In the genomic region with DNA sequence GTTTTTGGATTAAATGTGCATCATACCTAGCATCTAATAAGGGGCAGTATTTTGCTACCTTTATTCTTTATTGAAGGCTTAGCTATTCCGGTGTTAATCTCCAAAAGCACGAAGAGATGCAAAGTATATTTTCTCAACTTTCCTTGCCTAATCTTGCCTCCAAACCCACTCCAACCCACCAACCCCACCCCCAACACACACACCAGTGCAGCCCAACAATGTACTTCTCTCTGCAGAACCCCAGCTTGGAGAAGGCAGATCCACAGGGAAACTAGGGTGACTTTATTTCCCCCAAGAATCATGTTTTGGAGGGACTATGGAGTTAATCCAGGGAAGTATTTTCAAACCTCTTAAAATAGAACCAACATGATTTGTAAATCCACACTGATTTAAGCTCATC, we compare ENCODE assay signal across 2 cellular contexts.
TF ChIP-seq lines count a peak whose summit lies in the region.

No MANE protein-coding gene starts in this region.

TF ChIP-seq in HepG2, 621 proteins besides CTCF, POLR2A, EP300 and RAD21:
- TF ChIP-seq RXRA (CRISPR knock-in tag; IDR thresholded peaks at IDR 0.05) = no peak
- TF ChIP-seq, protein P1, sequence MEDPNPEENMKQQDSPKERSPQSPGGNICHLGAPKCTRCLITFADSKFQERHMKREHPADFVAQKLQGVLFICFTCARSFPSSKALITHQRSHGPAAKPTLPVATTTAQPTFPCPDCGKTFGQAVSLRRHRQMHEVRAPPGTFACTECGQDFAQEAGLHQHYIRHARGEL (CRISPR knock-in tag; IDR thresholded peaks at IDR 0.05) = no peak
- TF ChIP-seq ZBTB49 (CRISPR knock-in tag; IDR thresholded peaks at IDR 0.05; ENCODE audit: borderline replicate concordance) = no peak
- TF ChIP-seq NKX3-1 (CRISPR knock-in tag; IDR thresholded peaks at IDR 0.05) = no peak
- no peak for TF ChIP-seq SOX5 (CRISPR knock-in tag; IDR thresholded peaks at IDR 0.05; ENCODE audit: borderline replicate concordance)
- TF ChIP-seq RBM22 (optimal IDR thresholded peaks at IDR 0.05; ENCODE audit: low read length) = peak; percentile 72
- TF ChIP-seq POLR2AphosphoS5 (IDR thresholded peaks at IDR 0.05; ENCODE audit: low read depth, low read length) = peak; percentile 11; the same call in 1 of the 2 replicates
- no peak for TF ChIP-seq ZNF44 (CRISPR knock-in tag; IDR thresholded peaks at IDR 0.05)
- TF ChIP-seq RFX1 (IDR thresholded peaks at IDR 0.05) = no peak
- TF ChIP-seq ZNF441 (CRISPR knock-in tag; IDR thresholded peaks at IDR 0.05; ENCODE audit: borderline replicate concordance) = no peak
- TF ChIP-seq, protein P2, sequence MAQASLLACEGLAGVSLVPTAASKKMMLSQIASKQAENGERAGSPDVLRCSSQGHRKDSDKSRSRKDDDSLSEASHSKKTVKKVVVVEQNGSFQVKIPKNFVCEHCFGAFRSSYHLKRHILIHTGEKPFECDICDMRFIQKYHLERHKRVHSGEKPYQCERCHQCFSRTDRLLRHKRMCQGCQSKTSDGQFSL (CRISPR knock-in tag; IDR thresholded peaks at IDR 0.05) = no peak

TF ChIP-seq in GM12878, 131 proteins besides CTCF, POLR2A, EP300 and RAD21:
- TF ChIP-seq TCF3 (IDR thresholded peaks at IDR 0.05; ENCODE audit: borderline replicate concordance, insufficient read depth, low read depth, low read length) (no peak), BCL11A (IDR thresholded peaks at IDR 0.05; ENCODE audit: low read depth, low read length) (no peak), NFXL1 (IDR thresholded peaks at IDR 0.05; ENCODE audit: borderline replicate concordance) (0 out of 2 replicates have a peak, but pooled peaks have one; percentile 34)
